In the genomic region with DNA sequence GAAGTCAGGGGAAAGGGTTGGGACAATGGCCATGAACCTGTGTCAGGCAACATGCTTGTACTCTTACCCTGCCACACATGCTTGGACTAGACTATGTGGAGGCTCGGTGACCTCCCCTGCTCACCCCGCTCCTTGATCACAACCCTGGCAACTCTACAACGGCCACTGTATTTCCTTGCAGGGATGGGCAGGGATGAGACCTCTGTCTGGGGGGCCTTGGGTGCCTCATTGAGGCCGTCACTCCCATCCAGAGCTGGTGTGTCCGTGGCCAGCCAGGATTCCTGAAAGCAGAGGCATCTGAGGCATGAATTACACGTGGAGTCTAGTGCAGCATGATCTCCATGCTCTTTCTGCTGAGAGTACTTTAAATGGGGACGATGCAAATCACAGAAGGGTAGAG, we compare ENCODE assay signal across 9 cellular contexts. TPM values are rescaled to one million over a fixed set of nuclear protein-coding genes. Genes with fewer than 3 reads are reported as not detected.
A peak's percentile ranks its signal among the peaks of the same experiment; 100 is the strongest.
DNase-seq lines count a peak whose midpoint lies in the region; ATAC-seq and TF ChIP-seq lines count a peak whose summit lies in the region.
"Had no signal": no experiment of that assay in that cellular context is flagged by ENCODE, and none has a peak within 500 bp of the region (broad histone marks: within the 10 kb centered on the region; RNA-seq: fewer than 3 reads in every experiment).

No MANE protein-coding gene starts in this region.

- no peaks in the 10 kb centered on the region for H3K27me3 ChIP-seq in A673 (replicated peaks; ENCODE audit: insufficient read depth, low read depth, low read length, poor library complexity)
- peaks cover 12% of the 10 kb centered on the region for H3K27me3 ChIP-seq in HUES48 (ENCODE audit: control insufficient read depth, insufficient read depth, low read length)
- no peaks in the 10 kb centered on the region for H3K27me3 ChIP-seq in mammary epithelial cell (ENCODE audit: insufficient read depth, low read length)
- no peaks in the 10 kb centered on the region for H3K27me3 ChIP-seq in mucosa of rectum (ENCODE audit: control insufficient read depth in 2 of 2, insufficient read depth in 2 of 2, low read length in 2 of 2)

- peaks cover 26% of the 10 kb centered on the region for H3K79me2 ChIP-seq in mammary epithelial cell (ENCODE audit: insufficient read depth, low read length)

- no peak for ATAC-seq in HG03159 (IDR thresholded peaks at IDR 0.05; ENCODE audit: unreplicated experiment)
- no peak for ATAC-seq in HG03108 (IDR thresholded peaks at IDR 0.05; ENCODE audit: unreplicated experiment)

- intact Hi-C loops in A673 (cut with micrococcal nuclease; ENCODE audit: unreplicated experiment): no loop called here
- intact Hi-C loops in mammary epithelial cell (cut with micrococcal nuclease): no loop called here

- H3K27ac ChIP-seq in A673 (ENCODE audit: low read depth, low read length, poor library complexity, severe bottlenecking) (no peak overlapping the region), HUES48 (ENCODE audit: low read depth, low read length) (no peak overlapping the region), mammary epithelial cell (ENCODE audit: insufficient read depth, low read depth, low read length) (no peak overlapping the region), mucosa of rectum (ENCODE audit: low read depth in 2 of 2, low read length in 2 of 2) (peak overlapping the region in 1 of 2 donors; percentile 46)
- H3K27ac ChIP-seq: SK-N-MC had no signal

- H2AFZ ChIP-seq in mammary epithelial cell (ENCODE audit: low read depth, low read length): no peak overlapping the region

- BruUV-seq in A673 (replicated peaks; lab: Mats Ljungman, UMichigan) (no TSS peak), mammary epithelial cell (replicated peaks; lab: Mats Ljungman, UMichigan) (no TSS peak)

- dilution Hi-C loops in mammary epithelial cell (cut with HindIII; ENCODE audit: low sequenced_read_pairs): loop anchor here (5.0 kb wide), 2 partner anchors 86 to 156 kb away; no protein-coding TSS in a partner anchor

- POLR2A ChIA-PET in A673 (lab: Charles Lee; ENCODE audit: low non-redundant PET): no interaction called here

- WGBS in mammary epithelial cell (ENCODE audit: low coverage, missing lambda C conversion rate): 75% methylated on average over 6 of the region's 7 CpGs

- DNase-seq in A673 (ENCODE audit: low spot score) (no peak), mammary epithelial cell (no peak), NCI-H82 treated with DMSO at 0.1 percent for 48 hours (lab: John Stamatoyannopoulos, UW; ENCODE audit: unreplicated experiment) (no peak), NCI-H2196 (lab: John Stamatoyannopoulos, UW; ENCODE audit: unreplicated experiment) (no peak)

- TF ChIP-seq CTCF in A673 (conservative IDR thresholded peaks at IDR 0.05; ENCODE audit: low read depth, low read length) (no peak), mammary epithelial cell (conservative IDR thresholded peaks at IDR 0.05 in 1 of 2, IDR thresholded peaks at IDR 0.05 in 1 of 2; ENCODE audit: extremely low read depth in 1 of 2, insufficient read depth in 1 of 2, low read depth in 1 of 2, low read length in 2 of 2) (no peak)

- H3K4me3 ChIP-seq in A673 (ENCODE audit: low read depth, low read length, poor library complexity, severe bottlenecking): peak overlapping the region; percentile 89
- peak overlapping the region; percentile 92; the same call in 1 of the 2 replicates for H3K4me3 ChIP-seq in HUES48 (ENCODE audit: low read depth, low read length)
- H3K4me3 ChIP-seq in mammary epithelial cell (replicated peaks in 1 of 3; ENCODE audit: insufficient read depth in 1 of 3, low read depth in 2 of 3, low read length in 3 of 3): peak overlapping the region; percentile 53 to 98 (median 95)
- peak overlapping the region; percentile 91 to 98 for H3K4me3 ChIP-seq in mucosa of rectum (ENCODE audit: low read length in 2 of 2)

- no peaks in the 10 kb centered on the region for H3K36me3 ChIP-seq in A673 (ENCODE audit: insufficient read depth, low read length, poor library complexity, severe bottlenecking)
- H3K36me3 ChIP-seq in HUES48 (ENCODE audit: control insufficient read depth, insufficient read depth, low read length): 0 out of 2 replicates have a peak, but pooled peaks cover 4% of the 10 kb centered on the region
- H3K36me3 ChIP-seq in mammary epithelial cell (ENCODE audit: insufficient read depth, low read length): no peaks in the 10 kb centered on the region
- peaks cover 0 to 5% of the 10 kb centered on the region in 2 donors for H3K36me3 ChIP-seq in mucosa of rectum (ENCODE audit: control insufficient read depth in 2 of 2, insufficient read depth in 2 of 2, low read length in 2 of 2)

- H4K20me1 ChIP-seq in mammary epithelial cell (ENCODE audit: insufficient read depth, low read length): no peaks in the 10 kb centered on the region

- H3K4me1 ChIP-seq in A673 (ENCODE audit: insufficient read depth, low read length, poor library complexity, severe bottlenecking) (peaks cover 6% of the 10 kb centered on the region), HUES48 (ENCODE audit: control insufficient read depth, insufficient read depth, low read length) (peaks cover 4% of the 10 kb centered on the region; the same call in 1 of the 2 replicates), mammary epithelial cell (ENCODE audit: insufficient read depth, low read length) (peaks cover 20% of the 10 kb centered on the region), mucosa of rectum (ENCODE audit: control insufficient read depth in 2 of 2, insufficient read depth in 2 of 2, low read length in 2 of 2) (peaks cover 23 to 26% of the 10 kb centered on the region in 2 donors)

- in situ Hi-C loops in mammary epithelial cell (cut with MboI; ENCODE audit: low sequenced_read_pairs in 2 of 2): no loop called here

- H3K9ac ChIP-seq in HUES48 (ENCODE audit: low read depth, low read length) (no peak overlapping the region), mammary epithelial cell (ENCODE audit: insufficient read depth, low read length) (no peak overlapping the region), mucosa of rectum (ENCODE audit: low read depth in 1 of 2, low read length in 2 of 2) (peak overlapping the region in 1 of 2 donors; percentile 68)

- H3K9me3 ChIP-seq in A673 (ENCODE audit: low read depth, low read length, poor library complexity, severe bottlenecking): no peaks in the 10 kb centered on the region
- H3K9me3 ChIP-seq in HUES48 (ENCODE audit: control insufficient read depth, insufficient read depth, low read length): no peaks in the 10 kb centered on the region
- H3K9me3 ChIP-seq in mammary epithelial cell (replicated peaks; ENCODE audit: insufficient read depth, low read length): no peaks in the 10 kb centered on the region
- no peaks in the 10 kb centered on the region for H3K9me3 ChIP-seq in mucosa of rectum (ENCODE audit: control insufficient read depth in 2 of 2, low read length in 2 of 2)

- CTCF ChIA-PET in A673 (lab: Charles Lee) (no interaction called here), mammary epithelial cell (lab: Charles Lee; ENCODE audit: low non-redundant PET) (no interaction called here)

- peak overlapping the region; percentile 92 for H3K4me2 ChIP-seq in mammary epithelial cell (ENCODE audit: insufficient read depth, low read depth, low read length)

RNA-seq across cellular contexts. Expression of a gene that starts 0.9 kb away (rescaled TPM):
- total RNA-seq in A673 (2021) (6.8 and 8.1 TPM in 2 replicates), mammary epithelial cell (10 to 100 TPM; 12.4 to 19.8 TPM)
- polyA plus RNA-seq in mammary epithelial cell: 15.6 TPM
- 14.3 TPM for polyA minus RNA-seq in mammary epithelial cell

RNA-seq across cellular contexts. Expression of a gene that starts 10.2 kb away (rescaled TPM):
- total RNA-seq in A673 (2021): 0.19 and 0.35 TPM in 2 replicates
- total RNA-seq in mammary epithelial cell: 10 to 100 TPM; 24.3 to 47.7 TPM
- 35.4 TPM for polyA plus RNA-seq in mammary epithelial cell
- polyA minus RNA-seq in mammary epithelial cell: 41.2 TPM

RNA-seq across cellular contexts. Expression of a gene that starts 18.2 kb away (rescaled TPM):
- total RNA-seq in A673 (2021): 43.6 and 58.7 TPM in 2 replicates
- 10 to 100 TPM; 27.0 to 37.1 TPM for total RNA-seq in mammary epithelial cell
- 19.3 TPM for polyA plus RNA-seq in mammary epithelial cell
- 35.1 TPM for polyA minus RNA-seq in mammary epithelial cell

Comparison
In these comparisons a context has a peak if more than half of its experiments do, and no peak if none do; other contexts are left out.
1. RNA of a gene that starts 10.2 kb away (total RNA-seq): 24.3 to 47.7 TPM in mammary epithelial cell; 0.19 to 0.35 TPM in A673; every median in the first group is over 10 times any median in the second.
2. Peak in every context shown above with its lines, with median percentiles within 50 percentile points of each other: H3K4me3 ChIP-seq.